16 cellular contexts compared by ENCODE assay signal in the genomic region with DNA sequence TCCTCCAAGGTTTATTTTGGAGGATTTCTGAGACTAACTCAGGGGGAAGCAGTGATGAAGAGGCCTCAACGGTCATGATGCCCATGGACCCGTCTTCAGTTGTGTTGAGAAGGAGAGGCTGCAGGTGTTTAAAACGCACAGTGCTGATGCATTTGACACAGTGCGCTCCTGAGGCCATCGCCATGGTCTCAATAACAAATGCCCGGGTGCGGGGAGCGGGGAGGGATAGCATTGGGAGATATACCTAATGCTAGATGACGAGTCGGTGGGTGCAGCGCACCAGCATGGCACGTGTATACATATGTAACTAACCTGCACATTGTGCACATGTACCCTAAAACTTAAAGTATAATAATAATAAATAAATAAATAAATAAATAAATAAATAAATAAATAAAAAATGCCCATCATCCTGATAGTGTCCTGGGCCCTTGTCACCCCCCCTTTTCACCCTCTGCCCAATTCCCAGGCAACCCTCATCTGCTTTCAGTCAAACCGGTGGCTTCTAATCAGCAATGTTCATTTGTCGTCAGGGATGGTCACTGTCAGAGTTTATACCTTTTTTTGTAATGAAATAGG.
DNase-seq lines count a peak whose midpoint lies in the region; ATAC-seq and TF ChIP-seq lines count a peak whose summit lies in the region.
"Had no signal": no experiment of that assay in that cellular context is flagged by ENCODE, and none has a peak within 500 bp of the region (broad histone marks: within the 10 kb centered on the region; RNA-seq: fewer than 3 reads in every experiment).

No MANE protein-coding gene starts in this region.

- peak; percentile 26 for DNase-seq in cardiac septum (ENCODE audit: low spot score)
- no peak for DNase-seq in left ventricle myocardium inferior
- DNase-seq in posterior vena cava (ENCODE audit: low spot score): peak; percentile 64
- DNase-seq in sciatic nerve (ENCODE audit: low spot score): no peak
- DNase-seq: 8988T; AML-193; Caco-2; Calu3; CD4-positive, alpha-beta T cell; CD8-positive, alpha-beta T cell; DMS79 treated with DMSO at 0.1 percent for 48 hours; GF-D8 had no signal

- H3K36me3 ChIP-seq in left ventricle myocardium inferior (no peaks in the 10 kb centered on the region), HEK293 (ENCODE audit: control insufficient read depth in 2 of 2, insufficient read depth in 1 of 2, low read length in 2 of 2) (no peaks in the 10 kb centered on the region)
- H3K36me3 ChIP-seq: BLaER1 treated with 17β-estradiol and CSF1 and Interleukin-3, amounts not matched to agents 10 nM and 100 nM had no signal

- peaks cover 26% of the 10 kb centered on the region for H3K27me3 ChIP-seq in left ventricle myocardium inferior (ENCODE audit: low read depth)
- H3K27me3 ChIP-seq: BLaER1 treated with 17β-estradiol and CSF1 and Interleukin-3, amounts not matched to agents 10 nM and 100 nM had no signal

- no peak overlapping the region for H3K27ac ChIP-seq in left ventricle myocardium inferior (replicated peaks)
- H3K27ac ChIP-seq in HEK293 (ENCODE audit: extremely low read depth, low read depth, low read length): no peak overlapping the region
- H3K27ac ChIP-seq: BLaER1 treated with 17β-estradiol and CSF1 and Interleukin-3, amounts not matched to agents 10 nM and 100 nM; C4-2B had no signal

- TF ChIP-seq CTCF in left ventricle myocardium inferior (IDR thresholded peaks at IDR 0.05; ENCODE audit: borderline replicate concordance): no peak
- TF ChIP-seq CTCF in HEK293 (tag by site-specific recombination; IDR thresholded peaks at IDR 0.05): no peak

- H3K4me1 ChIP-seq in left ventricle myocardium inferior (no peaks in the 10 kb centered on the region), HEK293 (ENCODE audit: control insufficient read depth, insufficient read depth, low read length) (peaks cover 4% of the 10 kb centered on the region; the same call in 1 of the 2 replicates)
- H3K4me1 ChIP-seq: Caco-2 had no signal

- POLR2A ChIA-PET in HEK293 (lab: Yijun Ruan, JAX): no interaction called here

- H3K9me3 ChIP-seq in left ventricle myocardium inferior (replicated peaks) (peaks cover 20% of the 10 kb centered on the region), HEK293 (ENCODE audit: control insufficient read depth, insufficient read depth, low read depth, low read length) (no peaks in the 10 kb centered on the region)

- no peak overlapping the region for H3K4me3 ChIP-seq in left ventricle myocardium inferior
- H3K4me3 ChIP-seq in HEK293 (ENCODE audit: low read depth, low read length): no peak overlapping the region
- H3K4me3 ChIP-seq: BLaER1 treated with 17β-estradiol and CSF1 and Interleukin-3, amounts not matched to agents 10 nM and 100 nM had no signal

- ATAC-seq in sciatic nerve (no peak), HG02973 (IDR thresholded peaks at IDR 0.05; ENCODE audit: unreplicated experiment) (no peak)
- ATAC-seq: CD8-positive, alpha-beta T cell had no signal

- intact Hi-C loops in cardiac septum (cut with DNase I): no loop called here
- intact Hi-C loops in left ventricle myocardium inferior (cut with micrococcal nuclease): no loop called here
- intact Hi-C loops in posterior vena cava (cut with DNase I): no loop called here
- intact Hi-C loops in sciatic nerve (cut with DNase I): no loop called here

- CTCF ChIA-PET in HEK293 (lab: Yijun Ruan, JAX): no interaction called here

TF ChIP-seq in HEK293, 187 proteins besides CTCF, POLR2A, EP300 and RAD21 (continues in another document):
- TF ChIP-seq ZNF394 (tag by site-specific recombination; IDR thresholded peaks at IDR 0.05; ENCODE audit: borderline replicate concordance) (peak; percentile 86), ZNF629 (tag by site-specific recombination; IDR thresholded peaks at IDR 0.05) (0 out of 2 replicates have a peak, but pooled peaks have one; percentile 11), ZSCAN23 (tag by site-specific recombination; IDR thresholded peaks at IDR 0.05) (no peak), ZNF335 (tag by site-specific recombination; conservative IDR thresholded peaks at IDR 0.05) (no peak), ZNF654 (tag by site-specific recombination; IDR thresholded peaks at IDR 0.05; ENCODE audit: low read depth) (peak; percentile 14; the same call in 1 of the 2 replicates), ZNF426 (tag by site-specific recombination; IDR thresholded peaks at IDR 0.05) (peak; percentile 65), KLF7 (tag by site-specific recombination; IDR thresholded peaks at IDR 0.05; ENCODE audit: borderline replicate concordance) (no peak), SETDB1 (IDR thresholded peaks at IDR 0.05; ENCODE audit: insufficient read length, low read length) (no peak), ZNF623 (tag by site-specific recombination; IDR thresholded peaks at IDR 0.05) (peak; percentile 48), REST (tag by site-specific recombination; IDR thresholded peaks at IDR 0.05) (peak; percentile 35; the same call in 1 of the 2 replicates), ZNF391 (tag by site-specific recombination; IDR thresholded peaks at IDR 0.05; ENCODE audit: borderline replicate concordance, low read depth) (no peak), ZNF341 (tag by site-specific recombination; IDR thresholded peaks at IDR 0.05; ENCODE audit: low read depth) (no peak), ZNF560 (tag by site-specific recombination; IDR thresholded peaks at IDR 0.05; ENCODE audit: borderline replicate concordance) (0 out of 2 replicates have a peak, but pooled peaks have one; percentile 13), ZFP3 (tag by site-specific recombination; IDR thresholded peaks at IDR 0.05; ENCODE audit: low read depth) (0 out of 2 replicates have a peak, but pooled peaks have one; percentile 15), ZXDB (tag by site-specific recombination; IDR thresholded peaks at IDR 0.05) (0 out of 2 replicates have a peak, but pooled peaks have one; percentile 17)
- TF ChIP-seq, protein P1, sequence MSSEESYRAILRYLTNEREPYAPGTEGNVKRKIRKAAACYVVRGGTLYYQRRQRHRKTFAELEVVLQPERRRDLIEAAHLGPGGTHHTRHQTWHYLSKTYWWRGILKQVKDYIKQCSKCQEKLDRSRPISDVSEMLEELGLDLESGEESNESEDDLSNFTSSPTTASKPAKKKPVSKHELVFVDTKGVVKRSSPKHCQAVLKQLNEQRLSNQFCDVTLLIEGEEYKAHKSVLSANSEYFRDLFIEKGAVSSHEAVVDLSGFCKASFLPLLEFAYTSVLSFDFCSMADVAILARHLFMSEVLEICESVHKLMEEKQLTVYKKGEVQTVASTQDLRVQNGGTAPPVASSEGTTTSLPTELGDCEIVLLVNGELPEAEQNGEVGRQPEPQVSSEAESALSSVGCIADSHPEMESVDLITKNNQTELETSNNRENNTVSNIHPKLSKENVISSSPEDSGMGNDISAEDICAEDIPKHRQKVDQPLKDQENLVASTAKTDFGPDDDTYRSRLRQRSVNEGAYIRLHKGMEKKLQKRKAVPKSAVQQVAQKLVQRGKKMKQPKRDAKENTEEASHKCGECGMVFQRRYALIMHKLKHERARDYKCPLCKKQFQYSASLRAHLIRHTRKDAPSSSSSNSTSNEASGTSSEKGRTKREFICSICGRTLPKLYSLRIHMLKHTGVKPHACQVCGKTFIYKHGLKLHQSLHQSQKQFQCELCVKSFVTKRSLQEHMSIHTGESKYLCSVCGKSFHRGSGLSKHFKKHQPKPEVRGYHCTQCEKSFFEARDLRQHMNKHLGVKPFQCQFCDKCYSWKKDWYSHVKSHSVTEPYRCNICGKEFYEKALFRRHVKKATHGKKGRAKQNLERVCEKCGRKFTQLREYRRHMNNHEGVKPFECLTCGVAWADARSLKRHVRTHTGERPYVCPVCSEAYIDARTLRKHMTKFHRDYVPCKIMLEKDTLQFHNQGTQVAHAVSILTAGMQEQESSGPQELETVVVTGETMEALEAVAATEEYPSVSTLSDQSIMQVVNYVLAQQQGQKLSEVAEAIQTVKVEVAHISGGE (tag by site-specific recombination; conservative IDR thresholded peaks at IDR 0.05; ENCODE audit: low read depth): peak; percentile 69
- TF ChIP-seq, protein P2, sequence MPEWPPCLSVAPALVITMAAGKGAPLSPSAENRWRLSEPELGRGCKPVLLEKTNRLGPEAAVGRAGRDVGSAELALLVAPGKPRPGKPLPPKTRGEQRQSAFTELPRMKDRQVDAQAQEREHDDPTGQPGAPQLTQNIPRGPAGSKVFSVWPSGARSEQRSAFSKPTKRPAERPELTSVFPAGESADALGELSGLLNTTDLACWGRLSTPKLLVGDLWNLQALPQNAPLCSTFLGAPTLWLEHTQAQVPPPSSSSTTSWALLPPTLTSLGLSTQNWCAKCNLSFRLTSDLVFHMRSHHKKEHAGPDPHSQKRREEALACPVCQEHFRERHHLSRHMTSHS (tag by site-specific recombination; IDR thresholded peaks at IDR 0.05): no peak

Comparison
In these comparisons a context has a peak if more than half of its experiments do, and no peak if none do; other contexts are left out.
1. DNase-seq: peak in cardiac septum (single experiment) and posterior vena cava (single experiment); none in left ventricle myocardium inferior (single experiment) and sciatic nerve (single experiment).